In genomic region chr14:78836777-78837176, GRCh38 we compare ENCODE assay signal across 8 cellular contexts.
DNase-seq lines count a peak whose midpoint lies in the region; ATAC-seq and TF ChIP-seq lines count a peak whose summit lies in the region.

No MANE protein-coding gene starts in this region.

- H3K36me3 Mint-ChIP-seq in glutamatergic neuron (ENCODE audit: unreplicated experiment): no peaks in the 10 kb centered on the region
- H3K36me3 Mint-ChIP-seq in natural killer cell: no peaks in the 10 kb centered on the region

- H3K4me3 Mint-ChIP-seq in glutamatergic neuron (ENCODE audit: unreplicated experiment): no peak overlapping the region
- no peak overlapping the region for H3K4me3 Mint-ChIP-seq in stimulated activated naive CD8-positive, alpha-beta T cell treated with anti-CD3 and anti-CD28 coated beads, Interleukin-15, amount 100 ng/mL, for 72 hours
- no peak overlapping the region for H3K4me3 Mint-ChIP-seq in natural killer cell

- H3K4me1 Mint-ChIP-seq in glutamatergic neuron (ENCODE audit: low read depth, unreplicated experiment) (peaks cover 19% of the 10 kb centered on the region), natural killer cell (no peaks in the 10 kb centered on the region)
- H3K4me1 Mint-ChIP-seq in stimulated activated naive CD8-positive, alpha-beta T cell treated with anti-CD3 and anti-CD28 coated beads, Interleukin-15, amount 100 ng/mL, for 72 hours: no peaks in the 10 kb centered on the region

- H3K27me3 Mint-ChIP-seq in glutamatergic neuron (ENCODE audit: unreplicated experiment): no peaks in the 10 kb centered on the region
- H3K27me3 Mint-ChIP-seq in stimulated activated naive CD8-positive, alpha-beta T cell treated with anti-CD3 and anti-CD28 coated beads, Interleukin-15, amount 100 ng/mL, for 72 hours: peaks cover 17% of the 10 kb centered on the region
- peaks cover 0 to 5% of the 10 kb centered on the region in 2 donors for H3K27me3 Mint-ChIP-seq in natural killer cell (ENCODE audit: low read depth in 2 of 2)

- peaks cover 4% of the 10 kb centered on the region for H3K9me3 Mint-ChIP-seq in glutamatergic neuron (ENCODE audit: unreplicated experiment)
- H3K9me3 Mint-ChIP-seq in stimulated activated naive CD8-positive, alpha-beta T cell treated with anti-CD3 and anti-CD28 coated beads, Interleukin-15, amount 100 ng/mL, for 72 hours: no peaks in the 10 kb centered on the region
- peaks cover 2% of the 10 kb centered on the region in 2 donors for H3K9me3 Mint-ChIP-seq in natural killer cell

- H3K27ac Mint-ChIP-seq in glutamatergic neuron (ENCODE audit: unreplicated experiment): no peak overlapping the region
- H3K27ac Mint-ChIP-seq in stimulated activated naive CD8-positive, alpha-beta T cell treated with anti-CD3 and anti-CD28 coated beads, Interleukin-15, amount 100 ng/mL, for 72 hours: no peak overlapping the region
- no peak overlapping the region for H3K27ac Mint-ChIP-seq in natural killer cell

- intact Hi-C loops in natural killer cell (cut with micrococcal nuclease): no loop called here

- peak; percentile 29 for DNase-seq in stimulated activated CD4-positive, alpha-beta T cell treated with anti-CD3 and anti-CD28 coated beads, Interleukin-15, amount 100 ng/mL, for 24 hours
- DNase-seq in stimulated activated CD4-positive, alpha-beta T cell treated with anti-CD3 and anti-CD28 coated beads, Interleukin-4, amount 100 ng/mL, for 24 hours: no peak
- DNase-seq in NCI-H2107 (lab: John Stamatoyannopoulos, UW) (peak; percentile 73), glutamatergic neuron (peak; percentile 72), natural killer cell (no peak)
- DNase-seq in stimulated activated naive CD8-positive, alpha-beta T cell treated with anti-CD3 and anti-CD28 coated beads, Interleukin-15, amount 100 ng/mL, for 72 hours: peak; percentile 2 to 12

- TF ChIP-seq CTCF in VCaP (conservative IDR thresholded peaks at IDR 0.05) (peak; percentile 82), glutamatergic neuron (IDR thresholded peaks at IDR 0.05; ENCODE audit: partially characterized antibody, unreplicated experiment) (peak; percentile 38), natural killer cell (IDR thresholded peaks at IDR 0.05) (no peak)

- peak; percentile 76 for ATAC-seq in HG02885 (IDR thresholded peaks at IDR 0.05; ENCODE audit: poor library complexity, unreplicated experiment)
- ATAC-seq in stimulated activated naive CD8-positive, alpha-beta T cell treated with anti-CD3 and anti-CD28 coated beads, Interleukin-15, amount 100 ng/mL, for 72 hours: peak; percentile 49
- no peak for ATAC-seq in natural killer cell

- H3K27ac ChIP-seq in VCaP: no peak overlapping the region

Comparison
In these comparisons a context has a peak if more than half of its experiments do, and no peak if none do; other contexts are left out.
1. DNase-seq: peak in stimulated activated CD4-positive, alpha-beta T cell treated with anti-CD3 and anti-CD28 coated beads, Interleukin-15, amount 100 ng/mL, for 24 hours (single experiment), NCI-H2107 (single experiment), glutamatergic neuron (single experiment) and stimulated activated naive CD8-positive, alpha-beta T cell treated with anti-CD3 and anti-CD28 coated beads, Interleukin-15, amount 100 ng/mL, for 72 hours (2 of 2); none in stimulated activated CD4-positive, alpha-beta T cell treated with anti-CD3 and anti-CD28 coated beads, Interleukin-4, amount 100 ng/mL, for 24 hours (single experiment) and natural killer cell (single experiment).
2. ATAC-seq: peak in HG02885 (single experiment) and stimulated activated naive CD8-positive, alpha-beta T cell treated with anti-CD3 and anti-CD28 coated beads, Interleukin-15, amount 100 ng/mL, for 72 hours (single experiment); none in natural killer cell (0 of 3).